ENCODE assay signal across 14 cellular contexts in the genomic region with DNA sequence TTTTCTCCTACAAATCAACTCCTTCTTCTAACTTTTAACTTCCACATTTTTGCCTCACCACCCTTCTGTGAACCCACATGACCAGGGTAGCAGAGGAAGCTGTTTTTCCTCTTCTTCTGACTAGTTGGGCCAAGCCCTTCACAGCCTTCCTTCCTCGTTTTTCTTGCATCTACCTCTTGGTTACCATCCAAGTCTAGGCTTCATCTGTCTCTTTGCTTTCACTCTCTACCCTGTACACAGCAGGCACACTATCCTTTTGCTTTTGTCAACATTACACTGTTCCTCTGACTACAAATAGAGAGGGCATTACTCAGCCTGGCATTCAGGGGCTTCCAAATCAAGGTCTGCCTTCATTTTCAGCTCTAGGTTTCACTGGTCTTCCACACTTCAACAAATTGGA. TPM values are rescaled to one million over a fixed set of nuclear protein-coding genes. Genes with fewer than 3 reads are reported as not detected.
DNase-seq lines count a peak whose midpoint lies in the region; ATAC-seq and TF ChIP-seq lines count a peak whose summit lies in the region.
"Had no signal": no experiment of that assay in that cellular context is flagged by ENCODE, and none has a peak within 500 bp of the region (broad histone marks: within the 10 kb centered on the region; RNA-seq: fewer than 3 reads in every experiment).

No MANE protein-coding gene starts in this region.

- H3K36me3 ChIP-seq in ovary: no peaks in the 10 kb centered on the region

- intact Hi-C loops in CD14-positive monocyte (cut with micrococcal nuclease): no loop called here
- intact Hi-C loops in ovary (cut with DNase I): no loop called here
- intact Hi-C loops in posterior vena cava (cut with DNase I): no loop called here

- H3K4me3 ChIP-seq in ovary: no peak overlapping the region
- H3K4me3 ChIP-seq: smooth muscle cell had no signal

- H3K27me3 Mint-ChIP-seq in CD14-positive monocyte (ENCODE audit: low read depth in 3 of 3) (peaks cover 0 to 3% (median 1%) of the 10 kb centered on the region in 3 donors), memory B cell (no peaks in the 10 kb centered on the region)
- no peaks in the 10 kb centered on the region for H3K27me3 Mint-ChIP-seq in activated T-helper 17 cell treated with anti-CD3 and anti-CD28 coated beads, Interleukin-2, amount 50 U/mL, for 72 hours
- H3K27me3 Mint-ChIP-seq: IgD-negative memory B cell had no signal

- TF ChIP-seq EP300 in ovary (IDR thresholded peaks at IDR 0.05): no peak

- H3K9me3 Mint-ChIP-seq in CD14-positive monocyte (peaks cover 0 to 2% (median 0%) of the 10 kb centered on the region in 7 donors), memory B cell (peaks cover 3% of the 10 kb centered on the region)
- peaks cover 4% of the 10 kb centered on the region for H3K9me3 Mint-ChIP-seq in activated T-helper 17 cell treated with anti-CD3 and anti-CD28 coated beads, Interleukin-2, amount 50 U/mL, for 72 hours
- H3K9me3 Mint-ChIP-seq: IgD-negative memory B cell had no signal

- H3K36me3 Mint-ChIP-seq in CD14-positive monocyte: peaks cover 20 to 22% of the 10 kb centered on the region in 2 donors
- H3K36me3 Mint-ChIP-seq in activated T-helper 17 cell treated with anti-CD3 and anti-CD28 coated beads, Interleukin-2, amount 50 U/mL, for 72 hours (ENCODE audit: low read depth): no peaks in the 10 kb centered on the region
- peaks cover 7% of the 10 kb centered on the region for H3K36me3 Mint-ChIP-seq in memory B cell

- no peak overlapping the region for H3K27ac ChIP-seq in ovary

- H3K4me3 Mint-ChIP-seq in CD14-positive monocyte: peak overlapping the region; percentile 67 to 74
- peak overlapping the region; percentile 73 for H3K4me3 Mint-ChIP-seq in activated T-helper 17 cell treated with anti-CD3 and anti-CD28 coated beads, Interleukin-2, amount 50 U/mL, for 72 hours
- peak overlapping the region; percentile 6 for H3K4me3 Mint-ChIP-seq in memory B cell

- no peaks in the 10 kb centered on the region for H3K27me3 ChIP-seq in ovary

- TF ChIP-seq CTCF in CD14-positive monocyte (IDR thresholded peaks at IDR 0.05) (no peak), ovary (IDR thresholded peaks at IDR 0.05) (no peak)

- TF ChIP-seq POLR2A in ovary (IDR thresholded peaks at IDR 0.05): no peak

- WGBS in ovary, 3 donors: 79 to 82% (median 80%) methylated on average over 1 of the region's 1 CpG

- no peaks in the 10 kb centered on the region for H3K9me3 ChIP-seq in ovary

- peaks cover 72% of the 10 kb centered on the region for H3K4me1 Mint-ChIP-seq in CD14-positive monocyte
- H3K4me1 Mint-ChIP-seq in activated T-helper 17 cell treated with anti-CD3 and anti-CD28 coated beads, Interleukin-2, amount 50 U/mL, for 72 hours: peaks cover 34% of the 10 kb centered on the region
- H3K4me1 Mint-ChIP-seq in memory B cell: peaks cover 15% of the 10 kb centered on the region

- ATAC-seq in activated T-helper 17 cell treated with anti-CD3 and anti-CD28 coated beads, Interleukin-2, amount 50 U/mL, for 72 hours (replicated peaks): peak; percentile 22
- ATAC-seq in memory B cell (ENCODE audit: low read depth) (peak; percentile 43), HG02678 (IDR thresholded peaks at IDR 0.05; ENCODE audit: unreplicated experiment) (no peak)

- H3K27ac Mint-ChIP-seq in CD14-positive monocyte: peak overlapping the region; percentile 89 to 97 (median 93)
- peak overlapping the region; percentile 28 for H3K27ac Mint-ChIP-seq in activated T-helper 17 cell treated with anti-CD3 and anti-CD28 coated beads, Interleukin-2, amount 50 U/mL, for 72 hours
- peak overlapping the region; percentile 32 for H3K27ac Mint-ChIP-seq in memory B cell

- DNase-seq in CD14-positive monocyte (ENCODE audit: low spot score) (peak; percentile 71), Kasumi-1 (lab: John Stamatoyannopoulos, UW) (peak; percentile 88 to 89), memory B cell (ENCODE audit: low spot score in 2 of 2) (no peak), ovary (no peak), iPS-NIHi7 (ENCODE audit: extremely low spot score) (no peak), posterior vena cava (ENCODE audit: low spot score) (no peak)
- DNase-seq: activated CD4-positive, alpha-beta T cell treated with anti-CD3 and anti-CD28 coated beads, Interleukin-2, amount 50 U/mL, for 48 hours; effector CD8-positive, alpha-beta T cell; mammary epithelial cell; SHP77 treated with DMSO at 0.1 percent for 48 hours had no signal

- H3K4me1 ChIP-seq in ovary (ENCODE audit: insufficient read depth): no peaks in the 10 kb centered on the region

RNA-seq across cellular contexts. Expression of a gene that starts 22.0 kb away (rescaled TPM):
- 10 to 100 TPM; 27.0 to 32.8 TPM for polyA plus RNA-seq in CD14-positive monocyte
- total RNA-seq in activated T-helper 17 cell treated with anti-CD3 and anti-CD28 coated beads, Interleukin-2, amount 50 U/mL, for 72 hours: 10 to 100 TPM in 1 of 2 donors, 1 to 10 TPM in 1; 4.0 to 15.2 TPM
- total RNA-seq in ovary: 10 to 100 TPM in 6 of 7 donors, 1 to 10 TPM in 1; 7.0 to 18.9 (median 13.5) TPM
- polyA plus RNA-seq in ovary: 10 to 100 TPM; 12.8 to 22.7 TPM
- 10 to 100 TPM; 20.5 to 28.8 TPM for total RNA-seq in posterior vena cava

Comparison
In these comparisons a context has a peak if more than half of its experiments do, and no peak if none do; other contexts are left out.
1. DNase-seq: peak in CD14-positive monocyte (single experiment) and Kasumi-1 (2 of 2); none in memory B cell (0 of 2), ovary (0 of 5), iPS-NIHi7 (single experiment) and posterior vena cava (single experiment).
2. H3K27ac Mint-ChIP-seq: peak in every context shown above with its lines; median percentile 93 in CD14-positive monocyte; 32 in memory B cell; 28 in activated T-helper 17 cell treated with anti-CD3 and anti-CD28 coated beads, Interleukin-2, amount 50 U/mL, for 72 hours.
3. H3K4me3 Mint-ChIP-seq: peak in every context shown above with its lines; median percentile 73 in activated T-helper 17 cell treated with anti-CD3 and anti-CD28 coated beads, Interleukin-2, amount 50 U/mL, for 72 hours; 70 in CD14-positive monocyte; 6 in memory B cell.